21 cellular contexts compared by ENCODE assay signal in genomic region chr17:46995841-46996571, GRCh38. TPM values are rescaled to one million over a fixed set of nuclear protein-coding genes. Genes with fewer than 3 reads are reported as not detected.
A peak's percentile ranks its signal among the peaks of the same experiment; 100 is the strongest.
DNase-seq lines count a peak whose midpoint lies in the region; ATAC-seq and TF ChIP-seq lines count a peak whose summit lies in the region.
"Had no signal": no experiment of that assay in that cellular context is flagged by ENCODE, and none has a peak within 500 bp of the region (broad histone marks: within the 10 kb centered on the region; RNA-seq: fewer than 3 reads in every experiment).

No MANE protein-coding gene starts in this region.

- TF ChIP-seq EP300 in SK-N-SH (IDR thresholded peaks at IDR 0.05; ENCODE audit: borderline replicate concordance in 1 of 2, low read depth in 1 of 2, low read length in 1 of 2), result no peak

- H3K4me1 ChIP-seq in HEK293 (ENCODE audit: control insufficient read depth, insufficient read depth, low read length) (no peaks in the 10 kb centered on the region), SK-N-SH (ENCODE audit: control insufficient read depth in 1 of 2, insufficient read depth in 2 of 2, low read depth in 1 of 2, low read length in 1 of 2) (no peaks in the 10 kb centered on the region; a peak in 1 of 4 replicates)
- H3K4me1 ChIP-seq: HAP-1, lower lobe of right lung, tibial artery had no signal

- H3K4me3 ChIP-seq in HEK293 (ENCODE audit: low read depth, low read length) (no peak overlapping the region), SK-N-SH (ENCODE audit: low read depth in 2 of 2, low read length in 1 of 2) (no peak overlapping the region), fibroblast of the aortic adventitia (ENCODE audit: low read depth, low read length) (no peak overlapping the region)
- H3K4me3 ChIP-seq: HAP-1, lower lobe of right lung, tibial artery had no signal

- H3K27ac Mint-ChIP-seq in T-helper 17 cell, result no peak overlapping the region
- H3K27ac Mint-ChIP-seq: activated T-helper 2 cell treated with anti-CD3 and anti-CD28 coated beads, Interferon-gamma antibody, Interleukin-2, Interleukin-4, amounts not matched to agents 10 μg/mL and 5 μg/mL and 100 μg/mL, durations not matched to agents 14 hours and 24 hours and 36 hours; natural killer cell treated with Interleukin-12 subunit alpha and Interleukin-12 subunit beta and Interleukin-15 and Interleukin-18, amount 100 ng/mL, for 72 hours had no signal

- H3K4me1 Mint-ChIP-seq in T-helper 17 cell, result peaks cover 4% of the 10 kb centered on the region

- no peak overlapping the region for H3K4me3 Mint-ChIP-seq in T-helper 17 cell
- H3K4me3 Mint-ChIP-seq: natural killer cell treated with Interleukin-12 subunit alpha and Interleukin-12 subunit beta and Interleukin-15 and Interleukin-18, amount 100 ng/mL, for 72 hours had no signal

- TF ChIP-seq RAD21 in SK-N-SH (IDR thresholded peaks at IDR 0.05; ENCODE audit: low read length), result no peak

- H3K27me3 Mint-ChIP-seq in T-helper 17 cell, result no peaks in the 10 kb centered on the region
- H3K27me3 Mint-ChIP-seq: natural killer cell treated with Interleukin-12 subunit alpha and Interleukin-12 subunit beta and Interleukin-15 and Interleukin-18, amount 100 ng/mL, for 72 hours had no signal

- H3F3A ChIP-seq in SK-N-SH (replicated peaks; ENCODE audit: insufficient read depth), result no peaks in the 10 kb centered on the region

- 77% methylated on average over 4 of the region's 4 CpGs for WGBS in SK-N-SH (ENCODE audit: low lambda C conversion rate)

- no peak overlapping the region for H2AFZ ChIP-seq in SK-N-SH (ENCODE audit: low read depth)

- DNase-seq in AG08395 (ENCODE audit: low spot score) (peak; percentile 49), SK-N-SH (no peak), fibroblast of the aortic adventitia (ENCODE audit: low read depth) (peak; percentile 74), midbrain (lab: John Stamatoyannopoulos, UW) (no peak), DMS114 treated with DMSO at 0.1 percent for 48 hours (lab: John Stamatoyannopoulos, UW; ENCODE audit: unreplicated experiment) (no peak), T-helper 17 cell (no peak), HuH-7.5 (ENCODE audit: low spot score) (no peak)
- DNase-seq: activated CD8-positive, alpha-beta memory T cell treated with anti-CD3 and anti-CD28 coated beads for 24 hours; Karpas-422; lower lobe of right lung; NCI-H1694; NCI-H510A; right cardiac atrium; stimulated activated CD4-positive, alpha-beta T cell treated with anti-CD3 and anti-CD28 coated beads, Interleukin-2, amount 100 ng/mL, for 24 hours; tibial artery had no signal

- ATAC-seq in T-helper 17 cell, result no peak
- ATAC-seq: lower lobe of right lung; natural killer cell treated with Interleukin-12 subunit alpha and Interleukin-12 subunit beta and Interleukin-15 and Interleukin-18, amount 100 ng/mL, for 72 hours; right cardiac atrium had no signal

- peaks cover 2% of the 10 kb centered on the region for H3K36me3 Mint-ChIP-seq in T-helper 17 cell (ENCODE audit: low read depth)
- H3K36me3 Mint-ChIP-seq: natural killer cell treated with Interleukin-12 subunit alpha and Interleukin-12 subunit beta and Interleukin-15 and Interleukin-18, amount 100 ng/mL, for 72 hours had no signal

- H3K79me2 ChIP-seq in SK-N-SH (ENCODE audit: insufficient read depth), result no peaks in the 10 kb centered on the region

- no peak overlapping the region for H3K9ac ChIP-seq in SK-N-SH

- TF ChIP-seq CTCF in HEK293 (tag by site-specific recombination; IDR thresholded peaks at IDR 0.05) (no peak), SK-N-SH (IDR thresholded peaks at IDR 0.05) (no peak), fibroblast of the aortic adventitia (IDR thresholded peaks at IDR 0.05; ENCODE audit: insufficient read depth, low read length) (no peak)

- H3K9me3 ChIP-seq in HEK293 (ENCODE audit: control insufficient read depth, insufficient read depth, low read depth, low read length), result no peaks in the 10 kb centered on the region
- no peaks in the 10 kb centered on the region for H3K9me3 ChIP-seq in SK-N-SH
- H3K9me3 ChIP-seq in T-helper 17 cell (ENCODE audit: control insufficient read depth, low read length, poor library complexity, severe bottlenecking), result no peaks in the 10 kb centered on the region
- H3K9me3 ChIP-seq: HAP-1, lower lobe of right lung, tibial artery had no signal

- H3K9me2 ChIP-seq in SK-N-SH, result no peaks in the 10 kb centered on the region

- no peaks in the 10 kb centered on the region for H3K36me3 ChIP-seq in HEK293 (ENCODE audit: control insufficient read depth in 2 of 2, insufficient read depth in 1 of 2, low read length in 2 of 2)
- H3K36me3 ChIP-seq in SK-N-SH (replicated peaks in 1 of 2; ENCODE audit: control insufficient read depth in 1 of 2, insufficient read depth in 2 of 2, low read length in 1 of 2), result no peaks in the 10 kb centered on the region
- H3K36me3 ChIP-seq: HAP-1, lower lobe of right lung, tibial artery had no signal

- H3K27ac ChIP-seq in HEK293 (ENCODE audit: extremely low read depth, low read depth, low read length) (no peak overlapping the region), SK-N-SH (ENCODE audit: low read depth in 2 of 2, low read length in 1 of 2) (no peak overlapping the region)
- H3K27ac ChIP-seq: lower lobe of right lung, tibial artery, VCaP had no signal

- H4K20me1 ChIP-seq in SK-N-SH (ENCODE audit: insufficient read depth), result no peaks in the 10 kb centered on the region

- POLR2A ChIA-PET in HEK293 (lab: Yijun Ruan, JAX), result interaction anchor here (1.2 kb wide), 1 partner anchor 17 kb away, joined by 3 read pairs; the partner anchor contains the start of gene RPRML
- POLR2A ChIA-PET in SK-N-SH (lab: Yijun Ruan, JAX), result interaction anchor here (1.2 kb wide), 1 partner anchor 12 kb away, joined by 3 read pairs; no protein-coding TSS in a partner anchor

- H3K4me2 ChIP-seq in SK-N-SH, result no peak overlapping the region

- no peaks in the 10 kb centered on the region for H3K27me3 ChIP-seq in SK-N-SH (ENCODE audit: insufficient read depth)
- H3K27me3 ChIP-seq: tibial artery had no signal

- CTCF ChIA-PET in HEK293 (lab: Yijun Ruan, JAX) (interaction anchor here (0.6 to 2.0 kb wide), 2 partner anchors 20 to 54 kb away, joined by 3 to 10 read pairs; no protein-coding TSS in a partner anchor), SK-N-SH (lab: Yijun Ruan, JAX) (interaction anchor here (0.9 to 21.9 kb wide), 2 partner anchors 17 to 54 kb away, joined by 3 to 278 read pairs; partner anchors contain the start of gene RPRML)

TF ChIP-seq in HEK293, 187 proteins besides CTCF, POLR2A, EP300 and RAD21:
- peak; percentile 97 for TF ChIP-seq EGR2 (tag by site-specific recombination; IDR thresholded peaks at IDR 0.05; ENCODE audit: low read depth)
- TF ChIP-seq ZFHX2 (tag by site-specific recombination; conservative IDR thresholded peaks at IDR 0.05), result peak; percentile 98
- TF ChIP-seq ZNF621 (tag by site-specific recombination; IDR thresholded peaks at IDR 0.05), result no peak

TF ChIP-seq in SK-N-SH, 30 proteins besides CTCF, POLR2A, EP300 and RAD21:
- TF ChIP-seq MAX (IDR thresholded peaks at IDR 0.05; ENCODE audit: low read depth), result peak; percentile 57
- TF ChIP-seq USF2 (IDR thresholded peaks at IDR 0.05; ENCODE audit: borderline replicate concordance, low read depth, low read length), result no peak

RNA-seq across cellular contexts. Expression of gene RPRML, which starts 17.0 kb away (rescaled TPM):
- polyA plus RNA-seq in SK-N-SH (2012; rRNA removed), result not detected in 2 replicates
- polyA plus RNA-seq in SK-N-SH (2012; cell fraction: cytosol; rRNA removed), result not detected in 2 replicates
- 0.06 TPM in 1 of 2 replicates, not detected in the other for polyA plus RNA-seq in SK-N-SH (2012; cell fraction: nucleus; rRNA removed)
- not detected in 2 replicates for total RNA-seq in fibroblast of the aortic adventitia (ENCODE audit: low replicate concordance)
- not detected for total RNA-seq in T-helper 17 cell
- total RNA-seq: activated T-helper 2 cell treated with anti-CD3 and anti-CD28 coated beads, Interferon-gamma antibody, Interleukin-2, Interleukin-4, amounts not matched to agents 10 μg/mL and 5 μg/mL and 100 μg/mL, durations not matched to agents 14 hours and 24 hours and 36 hours; lower lobe of right lung; natural killer cell treated with Interleukin-12 subunit alpha and Interleukin-12 subunit beta and Interleukin-15 and Interleukin-18, amount 100 ng/mL, for 72 hours; right cardiac atrium had no signal
- polyA plus RNA-seq: AG04450, right cardiac atrium had no signal

Comparison
In these comparisons a context has a peak if more than half of its experiments do, and no peak if none do; other contexts are left out.
1. DNase-seq: peak in AG08395 (single experiment) and fibroblast of the aortic adventitia (single experiment); none in SK-N-SH (single experiment), midbrain (single experiment), DMS114 treated with DMSO at 0.1 percent for 48 hours (single experiment), T-helper 17 cell (0 of 3) and HuH-7.5 (single experiment).